9 cellular contexts compared by ENCODE assay signal in the genomic region with DNA sequence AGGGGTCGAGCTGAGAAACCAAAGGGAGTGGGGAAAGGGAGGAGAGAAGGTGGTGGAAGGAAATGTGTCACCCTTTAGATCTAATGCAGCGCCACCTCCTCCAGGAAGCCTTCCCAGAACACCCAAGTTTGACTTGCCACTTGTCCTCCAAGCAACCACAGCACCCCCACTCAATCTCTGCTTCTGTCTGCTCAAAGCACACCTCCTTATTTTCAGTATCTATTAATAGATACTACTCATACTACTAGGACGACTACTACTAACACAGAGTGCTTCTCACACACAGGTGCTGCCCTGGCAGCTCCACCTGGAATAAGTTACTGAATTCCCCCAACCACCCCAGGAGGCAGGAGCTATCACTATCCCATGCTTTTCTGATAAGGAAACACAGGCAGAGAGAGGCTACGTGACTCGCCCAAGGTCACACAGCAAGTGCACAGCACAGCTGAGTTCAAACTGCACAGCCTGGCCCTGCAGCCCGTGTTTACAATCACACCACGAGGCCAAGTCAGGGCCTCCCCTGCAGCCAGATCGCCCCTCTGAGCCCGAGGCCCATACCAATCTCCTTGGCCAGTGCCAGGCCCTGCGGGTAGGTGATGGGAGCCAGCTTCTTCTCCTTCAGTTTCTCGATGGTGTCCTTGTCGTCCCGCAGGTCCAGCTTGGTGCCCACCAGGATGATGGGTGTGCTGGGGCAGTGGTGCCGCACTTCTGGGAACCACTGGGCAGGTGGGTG. TPM values are rescaled to one million over a fixed set of nuclear protein-coding genes. Genes with fewer than 3 reads are reported as not detected.
DNase-seq lines count a peak whose midpoint lies in the region; ATAC-seq, FAIRE-seq and TF ChIP-seq lines count a peak whose summit lies in the region.
"Had no signal": no experiment of that assay in that cellular context is flagged by ENCODE, and none has a peak within 500 bp of the region (broad histone marks: within the 10 kb centered on the region; RNA-seq: fewer than 3 reads in every experiment).

No MANE protein-coding gene starts in this region.

- H3K4me1 Mint-ChIP-seq in activated B cell treated with CpG ODN at 0.5 μM for 24 hours = peaks cover 91% of the 10 kb centered on the region

- peak; percentile 72 to 81 for DNase-seq in activated CD4-positive, alpha-beta T cell treated with anti-CD3 and anti-CD28 coated beads for 24 hours (ENCODE audit: low read depth in 2 of 2)
- DNase-seq in activated CD4-positive, alpha-beta T cell treated with anti-CD3 and anti-CD28 coated beads for 1 hour = no peak
- DNase-seq in activated B cell treated with CpG ODN at 0.5 μM for 24 hours = no peak
- peak; percentile 21 for DNase-seq in iris pigment epithelial cell (ENCODE audit: low read depth)
- no peak for DNase-seq in urothelium cell line (ENCODE audit: low spot score)
- DNase-seq in T1000 (lab: John Stamatoyannopoulos, UW) = no peak
- DNase-seq in frontal cortex (ENCODE audit: low spot score in 2 of 2) = no peak
- no peak for DNase-seq in RKO (ENCODE audit: low spot score)

- intact Hi-C loops in activated B cell treated with CpG ODN at 0.5 μM for 24 hours (cut with micrococcal nuclease) = loop anchor here (1.0 kb wide), 3 partner anchors 11 to 29 kb away; no protein-coding TSS in a partner anchor

- H3K36me3 Mint-ChIP-seq in activated B cell treated with CpG ODN at 0.5 μM for 24 hours (ENCODE audit: low read depth) = peaks cover 76% of the 10 kb centered on the region

- FAIRE-seq in urothelium cell line (lab: Jason Lieb, UNC) (peak; percentile 84), frontal cortex (lab: Jason Lieb, UNC) (no peak)

- H3K9me3 Mint-ChIP-seq in activated B cell treated with CpG ODN at 0.5 μM for 24 hours = no peaks in the 10 kb centered on the region

- CTCF ChIA-PET in activated B cell treated with CpG ODN at 0.5 μM for 24 hours (lab: Charles Lee) = interaction anchor here (0.9 to 4.7 kb wide), 4 partner anchors 12 to 36 kb away, joined by 3 to 56 read pairs (median 32); partner anchors contain the start of gene RAC2

- ATAC-seq in activated B cell treated with CpG ODN at 0.5 μM for 24 hours (ENCODE audit: low read depth) = peak; percentile 10

- peak overlapping the region; percentile 99 for H3K27ac Mint-ChIP-seq in activated B cell treated with CpG ODN at 0.5 μM for 24 hours

- no peak for TF ChIP-seq CTCF in activated B cell treated with CpG ODN at 0.5 μM for 24 hours (IDR thresholded peaks at IDR 0.05)

- H3K27me3 Mint-ChIP-seq in activated B cell treated with CpG ODN at 0.5 μM for 24 hours = no peaks in the 10 kb centered on the region

- peak overlapping the region; percentile 69 for H3K4me3 Mint-ChIP-seq in activated B cell treated with CpG ODN at 0.5 μM for 24 hours

- POLR2A ChIA-PET in activated B cell treated with CpG ODN at 0.5 μM for 24 hours (lab: Charles Lee) = interaction anchor here (0.6 to 7.5 kb wide), 14 partner anchors 8 to 428 kb away, joined by 3 to 301 read pairs (median 8); partner anchors contain the start of genes MFNG, PDXP and RAC2

RNA-seq across cellular contexts. Expression of gene RAC2, which starts 13.2 kb away (rescaled TPM):
- 518 and 557 TPM in 2 replicates for total RNA-seq in activated B cell treated with CpG ODN at 0.5 μM for 24 hours
- under 0.01 TPM for total RNA-seq in frontal cortex

RNA-seq across cellular contexts. Expression of gene SSTR3, which starts 18.6 kb away (rescaled TPM):
- total RNA-seq in activated B cell treated with CpG ODN at 0.5 μM for 24 hours = 1.7 and 1.8 TPM in 2 replicates
- total RNA-seq in frontal cortex = 0.41 TPM
- total RNA-seq: lung microvascular endothelial cell had no signal

RNA-seq across cellular contexts. Expression of gene C1QTNF6, which starts 42.8 kb away (rescaled TPM):
- 5.2 and 8.2 TPM in 2 replicates for total RNA-seq in activated B cell treated with CpG ODN at 0.5 μM for 24 hours
- 3.7 TPM for total RNA-seq in frontal cortex

RNA-seq across cellular contexts. Expression of gene CYTH4, which starts 51.5 kb away (rescaled TPM):
- total RNA-seq in activated B cell treated with CpG ODN at 0.5 μM for 24 hours (37.2 and 40.3 TPM in 2 replicates), frontal cortex (2.9 TPM)
- total RNA-seq: lung microvascular endothelial cell had no signal

Comparison
In these comparisons a context has a peak if more than half of its experiments do, and no peak if none do; other contexts are left out.
1. DNase-seq: peak in activated CD4-positive, alpha-beta T cell treated with anti-CD3 and anti-CD28 coated beads for 24 hours (2 of 2) and iris pigment epithelial cell (single experiment); none in activated CD4-positive, alpha-beta T cell treated with anti-CD3 and anti-CD28 coated beads for 1 hour (single experiment), activated B cell treated with CpG ODN at 0.5 μM for 24 hours (single experiment), urothelium cell line (single experiment), T1000 (single experiment), frontal cortex (0 of 2) and RKO (single experiment).
2. RNA of gene RAC2, which starts 13.2 kb away (total RNA-seq): 518 to 557 TPM in activated B cell treated with CpG ODN at 0.5 μM for 24 hours; under 0.01 TPM in frontal cortex (single experiment); every median in the first group is over 100 times any median in the second.